ENCODE assay signal across 8 cellular contexts in genomic region chr17:59521465-59522126, GRCh38. TPM values are rescaled to one million over a fixed set of nuclear protein-coding genes. Genes with fewer than 3 reads are reported as not detected.
DNase-seq lines count a peak whose midpoint lies in the region; ATAC-seq and TF ChIP-seq lines count a peak whose summit lies in the region.

No MANE protein-coding gene starts in this region.

- intact Hi-C loops in head of caudate nucleus (cut with DNase I) (no loop called here), aorta (cut with DNase I) (loop anchor here in 1 of 2 donors (5.0 kb wide), 1 partner anchor 214 kb away; no protein-coding TSS in a partner anchor)

- H3K36me3 Mint-ChIP-seq in activated naive CD4-positive, alpha-beta T cell treated with anti-CD3 and anti-CD28 coated beads, Interleukin-2, amount 10 ng/mL, durations not matched to agents 7 days and 5 days, result no peaks in the 10 kb centered on the region

- H3K27me3 Mint-ChIP-seq in activated naive CD4-positive, alpha-beta T cell treated with anti-CD3 and anti-CD28 coated beads, Interleukin-2, amount 10 ng/mL, durations not matched to agents 7 days and 5 days, result peaks cover 33% of the 10 kb centered on the region

- ATAC-seq in SK-N-SH treated with all-trans-retinoic acid at 6 μM for 48 hours, result peak; percentile 97
- peak; percentile 76 for ATAC-seq in aorta (ENCODE audit: low FRiP score)

- H3K27ac Mint-ChIP-seq in activated naive CD4-positive, alpha-beta T cell treated with anti-CD3 and anti-CD28 coated beads, Interleukin-2, amount 10 ng/mL, durations not matched to agents 7 days and 5 days, result no peak overlapping the region

- DNase-seq in DMS 273 treated with DMSO at 0.1 percent for 48 hours (lab: John Stamatoyannopoulos, UW), result peak; percentile 21
- peak; percentile 35 for DNase-seq in KG1 (lab: John Stamatoyannopoulos, UW)
- peak; percentile 73 for DNase-seq in activated naive CD4-positive, alpha-beta T cell treated with anti-CD3 and anti-CD28 coated beads, Interleukin-2, amount 10 ng/mL, durations not matched to agents 7 days and 5 days
- peak in 41 of 42 donors; percentile 14 to 84 (median 59) for DNase-seq in head of caudate nucleus
- DNase-seq in putamen (ENCODE audit: low spot score), result peak; percentile 36
- DNase-seq in aorta, result peak; percentile 63 to 81
- no peak for DNase-seq in NCI-H187 treated with DMSO at 0.1 percent for 48 hours (lab: John Stamatoyannopoulos, UW)

- H3K4me3 ChIP-seq in aorta (ENCODE audit: low read length in 2 of 2), result no peak overlapping the region

- H3K27ac ChIP-seq in aorta (ENCODE audit: low read depth in 1 of 2, low read length in 2 of 2), result no peak overlapping the region

- CTCF ChIA-PET in activated naive CD4-positive, alpha-beta T cell treated with anti-CD3 and anti-CD28 coated beads, Interleukin-2, amount 10 ng/mL, durations not matched to agents 7 days and 5 days (lab: Charles Lee), result interaction anchor here (0.8 to 2.2 kb wide), 12 partner anchors 17 to 338 kb away, joined by 3 to 10 read pairs (median 4); partner anchors contain the start of gene DHX40

- peaks cover 4% of the 10 kb centered on the region for H3K4me1 Mint-ChIP-seq in activated naive CD4-positive, alpha-beta T cell treated with anti-CD3 and anti-CD28 coated beads, Interleukin-2, amount 10 ng/mL, durations not matched to agents 7 days and 5 days

- 49% methylated on average over 12 of the region's 12 CpGs for WGBS in aorta, 2 donors

- H3K9me3 Mint-ChIP-seq in activated naive CD4-positive, alpha-beta T cell treated with anti-CD3 and anti-CD28 coated beads, Interleukin-2, amount 10 ng/mL, durations not matched to agents 7 days and 5 days, result no peaks in the 10 kb centered on the region

- no peaks in the 10 kb centered on the region for H3K27me3 ChIP-seq in aorta (ENCODE audit: control insufficient read depth in 1 of 2, insufficient read depth in 2 of 2, low read length in 1 of 2)

- H3K4me3 Mint-ChIP-seq in activated naive CD4-positive, alpha-beta T cell treated with anti-CD3 and anti-CD28 coated beads, Interleukin-2, amount 10 ng/mL, durations not matched to agents 7 days and 5 days, result no peak overlapping the region

- no peaks in the 10 kb centered on the region for H3K36me3 ChIP-seq in aorta (ENCODE audit: control insufficient read depth in 1 of 2, insufficient read depth in 2 of 2, low read length in 1 of 2)

- H3K4me1 ChIP-seq in aorta (ENCODE audit: control insufficient read depth in 1 of 2, insufficient read depth in 2 of 2, low read length in 2 of 2), result no peaks in the 10 kb centered on the region

- no peaks in the 10 kb centered on the region for H3K9me3 ChIP-seq in aorta (ENCODE audit: control insufficient read depth, low read length)

TF ChIP-seq in SK-N-SH treated with all-trans-retinoic acid at 6 μM for 48 hours, 23 proteins besides CTCF, POLR2A, EP300 and RAD21:
- TF ChIP-seq PATZ1 (CRISPR knock-in tag; IDR thresholded peaks at IDR 0.05; ENCODE audit: borderline replicate concordance) (no peak), ZNF565 (CRISPR knock-in tag; conservative IDR thresholded peaks at IDR 0.05; ENCODE audit: low read depth) (no peak), OSR1 (CRISPR knock-in tag; IDR thresholded peaks at IDR 0.05) (no peak)

RNA-seq across cellular contexts. Expression of gene DHX40, which starts 43.8 kb away (rescaled TPM):
- 10 to 100 TPM; 29.3 to 34.0 TPM for total RNA-seq in aorta
- polyA plus RNA-seq in aorta, result 10 to 100 TPM; 17.3 to 26.5 TPM
